ENCODE assay signal across 10 cellular contexts in genomic region chr16:15518412-15519351, GRCh38.
DNase-seq lines count a peak whose midpoint lies in the region; ATAC-seq and TF ChIP-seq lines count a peak whose summit lies in the region.
"Had no signal": no experiment of that assay in that cellular context is flagged by ENCODE, and none has a peak within 500 bp of the region (broad histone marks: within the 10 kb centered on the region; RNA-seq: fewer than 3 reads in every experiment).

No MANE protein-coding gene starts in this region.

- H3K4me3 ChIP-seq in BLaER1 (no peak overlapping the region), WERI-Rb-1 (ENCODE audit: low read depth, low read length) (no peak overlapping the region), heart left ventricle (no peak overlapping the region), colonic mucosa (no peak overlapping the region)
- H3K4me3 ChIP-seq: ascending aorta had no signal

- H3K9ac ChIP-seq in BLaER1 (no peak overlapping the region), colonic mucosa (ENCODE audit: low read depth in 2 of 2, low read length in 2 of 2) (no peak overlapping the region)

- intact Hi-C loops in heart left ventricle (cut with DNase I) = no loop called here
- intact Hi-C loops in colonic mucosa (cut with DNase I) = no loop called here

- H3K4me2 ChIP-seq in BLaER1 = peak overlapping the region; percentile 53

- peak in 3 of 4 donors; percentile 58 to 75 (median 62) for ATAC-seq in heart left ventricle

- H3K36me3 ChIP-seq in BLaER1 = no peaks in the 10 kb centered on the region
- H3K36me3 ChIP-seq in WERI-Rb-1 = no peaks in the 10 kb centered on the region; the same call in 1 of the 2 replicates
- peaks cover 0 to 7% (median 0%) of the 10 kb centered on the region in 9 donors for H3K36me3 ChIP-seq in heart left ventricle
- no peaks in the 10 kb centered on the region for H3K36me3 ChIP-seq in colonic mucosa

- H3K9me3 ChIP-seq in BLaER1 = no peaks in the 10 kb centered on the region
- H3K9me3 ChIP-seq in WERI-Rb-1 (ENCODE audit: severe bottlenecking) = no peaks in the 10 kb centered on the region
- H3K9me3 ChIP-seq in heart left ventricle = no peaks in the 10 kb centered on the region
- H3K9me3 ChIP-seq in colonic mucosa = no peaks in the 10 kb centered on the region
- H3K9me3 ChIP-seq: ascending aorta had no signal

- no peaks in the 10 kb centered on the region for H3K27me3 ChIP-seq in BLaER1
- no peaks in the 10 kb centered on the region for H3K27me3 ChIP-seq in WERI-Rb-1 (ENCODE audit: insufficient read depth, low read depth, severe bottlenecking)
- H3K27me3 ChIP-seq in heart left ventricle = no peaks in the 10 kb centered on the region
- H3K27me3 ChIP-seq in colonic mucosa = no peaks in the 10 kb centered on the region
- H3K27me3 ChIP-seq: ascending aorta had no signal

- 38 to 52% (median 45%) methylated on average over 11 of the region's 11 CpGs for WGBS in heart left ventricle, 4 donors

- no peak for TF ChIP-seq POLR2A in heart left ventricle (IDR thresholded peaks at IDR 0.05)

- DNase-seq in WERI-Rb-1 (peak; percentile 52), heart left ventricle (peak in 4 of 5 donors; percentile 21 to 65 (median 32)), pons (ENCODE audit: low spot score) (peak; percentile 85), colonic mucosa (no peak), RKO (ENCODE audit: low spot score) (no peak), NCI-H1436 treated with DMSO at 0.1 percent for 48 hours (lab: John Stamatoyannopoulos, UW) (no peak)
- DNase-seq in activated naive CD4-positive, alpha-beta T cell treated with Interleukin-2 at 50 U/mL for 16 hours = no peak
- DNase-seq: immature natural killer cell had no signal

- no peaks in the 10 kb centered on the region for H4K20me1 ChIP-seq in BLaER1

- H3K4me1 ChIP-seq in BLaER1 (peaks cover 50% of the 10 kb centered on the region), heart left ventricle (peaks cover 0 to 43% (median 11%) of the 10 kb centered on the region in 12 donors), colonic mucosa (no peaks in the 10 kb centered on the region)
- H3K4me1 ChIP-seq: ascending aorta had no signal

- H3K27ac ChIP-seq in BLaER1 (no peak overlapping the region), WERI-Rb-1 (no peak overlapping the region), heart left ventricle (peak overlapping the region in 3 of 12 donors; percentile 29 to 39 (median 31)), colonic mucosa (no peak overlapping the region)

- TF ChIP-seq CTCF in WERI-Rb-1 (IDR thresholded peaks at IDR 0.05; ENCODE audit: low read depth, low read length) (no peak), heart left ventricle (IDR thresholded peaks at IDR 0.05) (no peak), colonic mucosa (IDR thresholded peaks at IDR 0.05) (no peak)

Comparison
In these comparisons a context has a peak if more than half of its experiments do, and no peak if none do; other contexts are left out.
1. DNase-seq: peak in WERI-Rb-1 (single experiment), heart left ventricle (4 of 5) and pons (single experiment); none in colonic mucosa (single experiment), RKO (single experiment), NCI-H1436 treated with DMSO at 0.1 percent for 48 hours (single experiment) and activated naive CD4-positive, alpha-beta T cell treated with Interleukin-2 at 50 U/mL for 16 hours (single experiment).